29 cellular contexts compared by ENCODE assay signal in the genomic region with DNA sequence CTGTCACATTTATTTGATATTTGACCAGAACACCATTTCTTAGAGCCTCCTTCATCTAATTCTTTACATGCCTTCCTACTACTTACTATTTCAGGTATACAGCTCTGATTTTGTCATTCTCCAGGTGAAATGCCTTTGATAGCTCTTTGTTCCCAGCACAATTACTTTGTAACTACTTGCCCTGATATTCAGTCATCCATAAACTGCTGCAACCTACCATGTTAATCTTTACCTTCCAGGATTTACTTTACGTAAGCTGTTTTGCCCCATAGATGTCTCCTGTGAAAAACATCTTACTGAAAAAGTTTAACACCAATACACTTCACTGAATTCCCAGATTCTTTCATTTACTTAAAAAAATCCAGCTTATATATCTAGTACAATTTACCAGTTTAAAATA.
"Had no signal": no experiment of that assay in that cellular context is flagged by ENCODE, and none has a peak within 500 bp of the region (broad histone marks: within the 10 kb centered on the region; RNA-seq: fewer than 3 reads in every experiment).

No MANE protein-coding gene starts in this region.

- H3K27ac ChIP-seq: left ventricle myocardium inferior, ovary, skin epidermis, stomach, testis, thyroid gland, transverse colon, upper lobe of left lung, vagina had no signal

- DNase-seq: hypothalamus; immature natural killer cell; kidney glomerular epithelial cell; left colon; left ventricle myocardium inferior; mesendoderm; naive B cell; natural killer cell; ovary; retina; right cardiac atrium; stimulated activated CD4-positive, alpha-beta T cell treated with anti-CD3 and anti-CD28 coated beads, Interleukin-12 subunit alpha, Interleukin-12 subunit beta, amount 100 ng/mL, for 4 hours; stimulated activated CD4-positive, alpha-beta T cell treated with anti-CD3 and anti-CD28 coated beads, Interleukin-15, amount 100 ng/mL, for 24 hours; stimulated activated CD4-positive, alpha-beta T cell treated with anti-CD3 and anti-CD28 coated beads, Interleukin-2, amount 100 ng/mL, for 24 hours; stimulated activated CD4-positive, alpha-beta T cell treated with anti-CD3 and anti-CD28 coated beads, Interleukin-4, amount 100 ng/mL, for 1 hour; stimulated activated naive B cell treated with anti-CD40 and anti-IgM and Interleukin-4, amounts not matched to agents 10 μg/mL and 1 μg/mL and 100 μg/mL, for 72 hours; stimulated activated naive CD8-positive, alpha-beta T cell treated with anti-CD3 and anti-CD28 coated beads, Interleukin-15, Interleukin-2, amounts not matched to agents 100 U/mL and 50 U/mL, for 24 hours; stomach; testis; thyroid gland; transverse colon; upper lobe of left lung had no signal

- H3K4me3 ChIP-seq: left ventricle myocardium inferior, lung, ovary, skin epidermis, stomach, testis, thyroid gland, transverse colon, upper lobe of left lung, vagina had no signal

- H3K9me3 ChIP-seq: ovary, testis, thyroid gland, vagina had no signal

- H3K27me3 ChIP-seq: ovary, stomach, testis, thyroid gland, transverse colon, upper lobe of left lung, vagina had no signal

- H3K36me3 ChIP-seq: left ventricle myocardium inferior, ovary, stomach, thyroid gland, transverse colon, upper lobe of left lung, vagina had no signal

- H3K4me1 ChIP-seq: left ventricle myocardium inferior, stomach, testis, thyroid gland, transverse colon, upper lobe of left lung, vagina had no signal

- H3K27me3 Mint-ChIP-seq: naive B cell; progenitor cell of endocrine pancreas; stimulated activated naive B cell treated with anti-CD40 and anti-IgM and Interleukin-4, amounts not matched to agents 10 μg/mL and 1 μg/mL and 100 μg/mL, for 72 hours had no signal

- H3K4me3 Mint-ChIP-seq: immature natural killer cell; mesothelial cell of epicardium; naive B cell; natural killer cell; stimulated activated naive B cell treated with anti-CD40 and anti-IgM and Interleukin-4, amounts not matched to agents 10 μg/mL and 1 μg/mL and 100 μg/mL, for 72 hours had no signal

- H3K4me1 Mint-ChIP-seq: immature natural killer cell; mesothelial cell of epicardium; naive B cell; natural killer cell; stimulated activated naive B cell treated with anti-CD40 and anti-IgM and Interleukin-4, amounts not matched to agents 10 μg/mL and 1 μg/mL and 100 μg/mL, for 72 hours had no signal

- FAIRE-seq: islet of Langerhans had no signal

- ATAC-seq: left colon; natural killer cell; right cardiac atrium; sciatic nerve; stimulated activated naive B cell treated with anti-CD40 and anti-IgM and Interleukin-4, amounts not matched to agents 10 μg/mL and 1 μg/mL and 100 μg/mL, for 72 hours; stimulated activated naive CD8-positive, alpha-beta T cell treated with anti-CD3 and anti-CD28 coated beads, Interleukin-15, Interleukin-2, amounts not matched to agents 100 U/mL and 50 U/mL, for 24 hours had no signal

- H3K27ac Mint-ChIP-seq: immature natural killer cell; mesothelial cell of epicardium; naive B cell; natural killer cell; progenitor cell of endocrine pancreas; stimulated activated naive B cell treated with anti-CD40 and anti-IgM and Interleukin-4, amounts not matched to agents 10 μg/mL and 1 μg/mL and 100 μg/mL, for 72 hours had no signal

- H3K36me3 Mint-ChIP-seq: mesothelial cell of epicardium; stimulated activated naive B cell treated with anti-CD40 and anti-IgM and Interleukin-4, amounts not matched to agents 10 μg/mL and 1 μg/mL and 100 μg/mL, for 72 hours had no signal
